8 cellular contexts compared by ENCODE assay signal in the genomic region with DNA sequence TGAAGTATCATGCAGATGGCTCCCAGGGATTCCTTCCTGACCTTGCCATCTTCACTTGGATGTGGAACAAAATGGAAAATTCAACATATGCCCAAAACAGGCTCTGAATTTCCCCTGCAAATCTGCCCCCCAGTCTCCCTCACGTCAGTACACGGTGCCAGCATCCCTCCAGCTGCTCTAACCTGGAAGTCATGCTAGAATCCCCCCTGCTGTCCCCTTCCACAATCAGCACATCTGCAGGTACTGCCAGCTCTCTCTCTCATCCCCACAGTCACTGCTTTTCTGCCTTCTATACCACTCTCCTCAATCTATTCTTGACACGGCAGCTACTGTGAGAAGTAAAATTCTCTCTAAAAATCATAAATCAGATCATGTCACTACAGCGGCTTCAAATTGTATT. TPM values are rescaled to one million over a fixed set of nuclear protein-coding genes. Genes with fewer than 3 reads are reported as not detected.
DNase-seq lines count a peak whose midpoint lies in the region; ATAC-seq and TF ChIP-seq lines count a peak whose summit lies in the region.
"Had no signal": no experiment of that assay in that cellular context is flagged by ENCODE, and none has a peak within 500 bp of the region (broad histone marks: within the 10 kb centered on the region; RNA-seq: fewer than 3 reads in every experiment).

No MANE protein-coding gene starts in this region.

- no peak for ATAC-seq in natural killer cell treated with Interleukin-12 subunit alpha and Interleukin-12 subunit beta and Interleukin-15 and Interleukin-18, amount 100 ng/mL, for 72 hours
- no peak for ATAC-seq in HG02981 (IDR thresholded peaks at IDR 0.05; ENCODE audit: unreplicated experiment)

- no peaks in the 10 kb centered on the region for H3K9me3 Mint-ChIP-seq in natural killer cell treated with Interleukin-12 subunit alpha and Interleukin-12 subunit beta and Interleukin-15 and Interleukin-18, amount 100 ng/mL, for 72 hours

- peak overlapping the region; percentile 31 for H3K27ac ChIP-seq in HL-60 (replicated peaks)

- DNase-seq in HL-60 (ENCODE audit: low read depth in 1 of 2, low spot score in 1 of 2) (no peak), T-helper 22 cell (ENCODE audit: low read depth) (peak; percentile 7), H7 (no peak), SIG-M5 (lab: John Stamatoyannopoulos, UW) (no peak)
- DNase-seq in natural killer cell treated with Interleukin-12 subunit alpha and Interleukin-12 subunit beta and Interleukin-15 and Interleukin-18, amount 100 ng/mL, for 72 hours (ENCODE audit: low spot score), result no peak
- DNase-seq: foreskin fibroblast had no signal

- peaks cover 48 to 50% of the 10 kb centered on the region in 2 donors for H3K4me1 Mint-ChIP-seq in natural killer cell treated with Interleukin-12 subunit alpha and Interleukin-12 subunit beta and Interleukin-15 and Interleukin-18, amount 100 ng/mL, for 72 hours (ENCODE audit: low read depth in 2 of 2)

- no peaks in the 10 kb centered on the region for H3K27me3 Mint-ChIP-seq in natural killer cell treated with Interleukin-12 subunit alpha and Interleukin-12 subunit beta and Interleukin-15 and Interleukin-18, amount 100 ng/mL, for 72 hours

- peak overlapping the region; percentile 68 to 74 for H3K27ac Mint-ChIP-seq in natural killer cell treated with Interleukin-12 subunit alpha and Interleukin-12 subunit beta and Interleukin-15 and Interleukin-18, amount 100 ng/mL, for 72 hours

- H3K4me3 Mint-ChIP-seq in natural killer cell treated with Interleukin-12 subunit alpha and Interleukin-12 subunit beta and Interleukin-15 and Interleukin-18, amount 100 ng/mL, for 72 hours, result peak overlapping the region; percentile 80

- H3K4me3 ChIP-seq in HL-60 (replicated peaks; ENCODE audit: insufficient read depth, low read length), result no peak overlapping the region
- no peak overlapping the region for H3K4me3 ChIP-seq in H7 (ENCODE audit: insufficient read depth, low read depth, low read length)
- H3K4me3 ChIP-seq: stomach had no signal

- H3K27me3 ChIP-seq in HL-60 (ENCODE audit: insufficient read depth, poor library complexity, severe bottlenecking) (no peaks in the 10 kb centered on the region), H7 (ENCODE audit: control insufficient read depth, insufficient read depth, low read length) (no peaks in the 10 kb centered on the region)
- H3K27me3 ChIP-seq: stomach had no signal

- H3K36me3 ChIP-seq in H7 (replicated peaks; ENCODE audit: control insufficient read depth, insufficient read depth, low read length), result peaks cover 2% of the 10 kb centered on the region

- H3K36me3 Mint-ChIP-seq in natural killer cell treated with Interleukin-12 subunit alpha and Interleukin-12 subunit beta and Interleukin-15 and Interleukin-18, amount 100 ng/mL, for 72 hours, result peaks cover 2% of the 10 kb centered on the region

- TF ChIP-seq CTCF in HL-60 (IDR thresholded peaks at IDR 0.05; ENCODE audit: insufficient read depth, low read length), result no peak

RNA-seq across cellular contexts. Expression of a gene that starts 21.6 kb away (rescaled TPM):
- total RNA-seq in natural killer cell treated with Interleukin-12 subunit alpha and Interleukin-12 subunit beta and Interleukin-15 and Interleukin-18, amount 100 ng/mL, for 72 hours, result 10 to 100 TPM; 13.2 to 23.5 TPM
- 22.8 and 37.0 TPM in 2 replicates for total RNA-seq in H7 (2014; rRNA removed; shearing (Covaris generic))

RNA-seq across cellular contexts. Expression of a gene that starts 23.1 kb away (rescaled TPM):
- under 1 TPM in 1 of 2 donors, not detected in 1; 0.31 TPM for total RNA-seq in natural killer cell treated with Interleukin-12 subunit alpha and Interleukin-12 subunit beta and Interleukin-15 and Interleukin-18, amount 100 ng/mL, for 72 hours
- not detected in 2 replicates for total RNA-seq in H7 (2014; rRNA removed; shearing (Covaris generic))
- total RNA-seq: stomach had no signal

RNA-seq across cellular contexts. Expression of a gene that starts 45.6 kb away (rescaled TPM):
- 100 to 1,000 TPM in 1 of 2 donors, 10 to 100 TPM in 1; 93.6 to 115 TPM for total RNA-seq in natural killer cell treated with Interleukin-12 subunit alpha and Interleukin-12 subunit beta and Interleukin-15 and Interleukin-18, amount 100 ng/mL, for 72 hours
- 0.14 TPM in 1 of 2 replicates, not detected in the other for total RNA-seq in H7 (2014; rRNA removed; shearing (Covaris generic))

RNA-seq across cellular contexts. Expression of a gene that starts 55.0 kb away (rescaled TPM):
- total RNA-seq in natural killer cell treated with Interleukin-12 subunit alpha and Interleukin-12 subunit beta and Interleukin-15 and Interleukin-18, amount 100 ng/mL, for 72 hours, result 1 to 10 TPM; 4.3 to 6.3 TPM
- total RNA-seq in H7 (2014; rRNA removed; shearing (Covaris generic)), result 3.9 and 4.6 TPM in 2 replicates

Comparison
In these comparisons a context has a peak if more than half of its experiments do, and no peak if none do; other contexts are left out.
1. RNA of a gene that starts 45.6 kb away (total RNA-seq): 93.6 to 115 TPM in natural killer cell treated with Interleukin-12 subunit alpha and Interleukin-12 subunit beta and Interleukin-15 and Interleukin-18, amount 100 ng/mL, for 72 hours; 0.14 TPM in H7; every median in the first group is over 10 times any median in the second.